ENCODE assay signal across 13 cellular contexts in genomic region chr1:166857995-166858394, GRCh38.
"Had no signal": no experiment of that assay in that cellular context is flagged by ENCODE, and none has a peak within 500 bp of the region (broad histone marks: within the 10 kb centered on the region; RNA-seq: fewer than 3 reads in every experiment).

No MANE protein-coding gene starts in this region.

- H3K27ac Mint-ChIP-seq: activated B cell treated with CpG ODN at 0.5 μM for 24 hours; activated naive CD4-positive, alpha-beta T cell treated with anti-CD3 and anti-CD28 coated beads, Interleukin-2, amount 10 ng/mL, durations not matched to agents 7 days and 5 days had no signal

- H3K27me3 Mint-ChIP-seq: activated B cell treated with CpG ODN at 0.5 μM for 24 hours; activated naive CD4-positive, alpha-beta T cell treated with anti-CD3 and anti-CD28 coated beads, Interleukin-2, amount 10 ng/mL, durations not matched to agents 7 days and 5 days; natural killer cell treated with Interleukin-12 subunit alpha and Interleukin-12 subunit beta and Interleukin-15 and Interleukin-18, amount 100 ng/mL, for 72 hours had no signal

- H3K4me1 ChIP-seq: breast epithelium, left lung, tibial artery had no signal

- H3K27ac ChIP-seq: breast epithelium, heart right ventricle, left lung, stomach, tibial artery had no signal

- H3K4me1 Mint-ChIP-seq: activated naive CD4-positive, alpha-beta T cell treated with anti-CD3 and anti-CD28 coated beads, Interleukin-2, amount 10 ng/mL, durations not matched to agents 7 days and 5 days had no signal

- H3K9me3 ChIP-seq: breast epithelium, heart right ventricle, left lung, SK-N-SH, stomach, tibial artery had no signal

- ATAC-seq: left lung; natural killer cell treated with Interleukin-12 subunit alpha and Interleukin-12 subunit beta and Interleukin-15 and Interleukin-18, amount 100 ng/mL, for 72 hours had no signal

- H3K4me3 ChIP-seq: breast epithelium, heart right ventricle, left lung, stomach, tibial artery had no signal

- H3K4me3 Mint-ChIP-seq: activated B cell treated with CpG ODN at 0.5 μM for 24 hours; activated naive CD4-positive, alpha-beta T cell treated with anti-CD3 and anti-CD28 coated beads, Interleukin-2, amount 10 ng/mL, durations not matched to agents 7 days and 5 days; natural killer cell treated with Interleukin-12 subunit alpha and Interleukin-12 subunit beta and Interleukin-15 and Interleukin-18, amount 100 ng/mL, for 72 hours had no signal

- DNase-seq: activated B cell treated with CpG ODN at 0.5 μM for 24 hours; activated CD4-positive, alpha-beta T cell treated with anti-CD3 and anti-CD28 coated beads, Interleukin-2, amount 50 U/mL, for 1 hour; activated naive CD4-positive, alpha-beta T cell treated with anti-CD3 and anti-CD28 coated beads, Interleukin-2, amount 10 ng/mL, durations not matched to agents 7 days and 5 days; heart right ventricle; islet precursor cell; left lung; Right ventricle myocardium superior; SK-N-SH; stimulated activated CD4-positive, alpha-beta T cell treated with anti-CD3 and anti-CD28 coated beads, Interleukin-2, amount 100 ng/mL, for 48 hours; stomach; tibial artery had no signal

- H3K36me3 ChIP-seq: breast epithelium had no signal

- H3K9me3 Mint-ChIP-seq: activated B cell treated with CpG ODN at 0.5 μM for 24 hours; activated naive CD4-positive, alpha-beta T cell treated with anti-CD3 and anti-CD28 coated beads, Interleukin-2, amount 10 ng/mL, durations not matched to agents 7 days and 5 days; natural killer cell treated with Interleukin-12 subunit alpha and Interleukin-12 subunit beta and Interleukin-15 and Interleukin-18, amount 100 ng/mL, for 72 hours had no signal

- H3K27me3 ChIP-seq: breast epithelium, heart right ventricle, left lung, stomach, tibial artery had no signal
